ENCODE assay signal across 23 cellular contexts in the genomic region with DNA sequence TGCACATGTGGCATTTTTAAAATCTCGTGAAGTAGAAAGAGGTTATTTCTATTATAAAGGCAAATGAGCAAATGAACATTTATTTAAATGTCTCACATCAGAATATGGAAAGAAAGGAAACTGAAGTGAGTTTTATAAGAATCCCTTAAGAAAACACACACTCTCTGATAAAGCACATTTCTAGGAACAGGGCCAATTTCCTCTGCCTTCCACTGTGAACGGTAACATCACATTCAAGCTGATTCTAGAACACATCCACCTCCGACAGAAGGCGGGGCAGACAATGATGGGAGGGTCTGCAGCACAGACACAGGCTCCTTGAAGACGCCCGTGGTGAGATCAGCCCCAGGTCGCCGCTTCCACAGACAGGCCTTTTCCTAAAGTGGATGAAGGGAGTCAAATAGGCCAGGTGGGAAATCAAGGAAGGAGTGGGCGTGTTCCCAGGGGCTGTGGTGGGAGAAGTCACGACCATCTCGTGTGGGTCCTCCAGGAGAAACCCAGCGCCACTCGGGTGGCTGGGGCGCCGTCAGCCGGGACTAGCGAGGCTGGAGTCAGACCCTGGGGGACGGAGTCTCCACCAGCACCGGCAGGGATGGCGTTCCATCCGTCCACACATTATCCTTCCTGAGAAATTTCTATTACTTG. TPM values are rescaled to one million over a fixed set of nuclear protein-coding genes. Genes with fewer than 3 reads are reported as not detected.
DNase-seq lines count a peak whose midpoint lies in the region; ATAC-seq and TF ChIP-seq lines count a peak whose summit lies in the region.
"Had no signal": no experiment of that assay in that cellular context is flagged by ENCODE, and none has a peak within 500 bp of the region (broad histone marks: within the 10 kb centered on the region; RNA-seq: fewer than 3 reads in every experiment).

No MANE protein-coding gene starts in this region.

- 73 to 76% methylated on average over 5 to 14 of the region's 21 CpGs for WGBS in gastroesophageal sphincter (ENCODE audit: low coverage in 1 of 2), 2 donors

- H3K36me3 ChIP-seq in gastroesophageal sphincter = peaks cover 0 to 98% of the 10 kb centered on the region in 2 donors

- TF ChIP-seq EP300 in gastroesophageal sphincter (IDR thresholded peaks at IDR 0.05) = no peak

- intact Hi-C loops in activated T-helper 1 cell treated with anti-CD3 and anti-CD28 coated beads, Interleukin-12 subunit alpha, Interleukin-12 subunit beta, Interleukin-2, Interleukin-4 antibody, amounts not matched to agents 30 ng/mL and 10 ng/mL and 1 ng/mL, durations not matched to agents 14 hours and 24 hours and 36 hours (cut with micrococcal nuclease) = no loop called here

- H3K27me3 ChIP-seq in gastroesophageal sphincter = no peaks in the 10 kb centered on the region
- H3K27me3 ChIP-seq: left lung, right atrium auricular region, tibial artery had no signal

- no peak overlapping the region for H3K4me3 Mint-ChIP-seq in activated naive CD8-positive, alpha-beta T cell treated with anti-CD3 and anti-CD28 coated beads, Interleukin-2, amount 50 U/mL, for 24 hours
- no peak overlapping the region for H3K4me3 Mint-ChIP-seq in activated naive CD8-positive, alpha-beta T cell treated with anti-CD3 and anti-CD28 coated beads for 36 hours
- H3K4me3 Mint-ChIP-seq in activated T-helper 1 cell treated with anti-CD3 and anti-CD28 coated beads, Interleukin-12 subunit alpha, Interleukin-12 subunit beta, Interleukin-2, Interleukin-4 antibody, amounts not matched to agents 30 ng/mL and 10 ng/mL and 1 ng/mL, durations not matched to agents 14 hours and 24 hours and 36 hours = no peak overlapping the region
- H3K4me3 Mint-ChIP-seq: naive thymus-derived CD8-positive, alpha-beta T cell; stimulated activated naive B cell treated with anti-CD40 and anti-IgM and Interleukin-4, amounts not matched to agents 10 μg/mL and 1 μg/mL and 100 μg/mL, for 72 hours had no signal

- TF ChIP-seq POLR2A in gastroesophageal sphincter (IDR thresholded peaks at IDR 0.05) = no peak

- no peak for DNase-seq in activated naive CD8-positive, alpha-beta T cell treated with anti-CD3 and anti-CD28 coated beads, Interleukin-2, amount 50 U/mL, for 24 hours
- DNase-seq in activated naive CD8-positive, alpha-beta T cell treated with anti-CD3 and anti-CD28 coated beads for 36 hours = no peak
- DNase-seq in astrocyte of the hippocampus (ENCODE audit: low read depth, low spot score) (peak; percentile 59), superior temporal gyrus (ENCODE audit: extremely low spot score) (peak; percentile 38), NCI-H1930 (lab: John Stamatoyannopoulos, UW) (no peak), NCI-H2196 (lab: John Stamatoyannopoulos, UW; ENCODE audit: unreplicated experiment) (no peak)
- DNase-seq in activated T-helper 1 cell treated with anti-CD3 and anti-CD28 coated beads, Interleukin-12 subunit alpha, Interleukin-12 subunit beta, Interleukin-2, Interleukin-4 antibody, amounts not matched to agents 30 ng/mL and 10 ng/mL and 1 ng/mL, durations not matched to agents 14 hours and 24 hours and 36 hours (ENCODE audit: low spot score) = no peak
- DNase-seq: activated CD4-positive, alpha-beta T cell treated with anti-CD3 and anti-CD28 coated beads for 4 hours; activated gamma-delta T cell treated with Interleukin-2 at 50 U/mL for 16 hours; foreskin fibroblast; Kasumi-1; left lung; MV-4-11; naive thymus-derived CD8-positive, alpha-beta T cell; NCI-H1694; NCI-H526 treated with DMSO at 0.1 percent for 48 hours; stimulated activated CD4-positive, alpha-beta T cell treated with anti-CD3 and anti-CD28 coated beads, Interleukin-4, amount 100 ng/mL, for 1 hour; stimulated activated naive B cell treated with anti-CD40 and anti-IgM and Interleukin-4, amounts not matched to agents 10 μg/mL and 1 μg/mL and 100 μg/mL, for 72 hours; T-helper 2 cell; tibial artery had no signal

- TF ChIP-seq CTCF in gastroesophageal sphincter (IDR thresholded peaks at IDR 0.05) = no peak

- no peak overlapping the region for H3K4me3 ChIP-seq in gastroesophageal sphincter
- H3K4me3 ChIP-seq: left lung, right atrium auricular region, tibial artery had no signal

- no peaks in the 10 kb centered on the region for H3K9me3 ChIP-seq in gastroesophageal sphincter
- H3K9me3 ChIP-seq: left lung, right atrium auricular region, tibial artery had no signal

- H3K36me3 Mint-ChIP-seq in activated naive CD8-positive, alpha-beta T cell treated with anti-CD3 and anti-CD28 coated beads, Interleukin-2, amount 50 U/mL, for 24 hours (ENCODE audit: low read depth) = peaks cover 63% of the 10 kb centered on the region
- peaks cover 28% of the 10 kb centered on the region for H3K36me3 Mint-ChIP-seq in activated naive CD8-positive, alpha-beta T cell treated with anti-CD3 and anti-CD28 coated beads for 36 hours
- peaks cover 54% of the 10 kb centered on the region for H3K36me3 Mint-ChIP-seq in activated T-helper 1 cell treated with anti-CD3 and anti-CD28 coated beads, Interleukin-12 subunit alpha, Interleukin-12 subunit beta, Interleukin-2, Interleukin-4 antibody, amounts not matched to agents 30 ng/mL and 10 ng/mL and 1 ng/mL, durations not matched to agents 14 hours and 24 hours and 36 hours (ENCODE audit: low read depth)

- peak overlapping the region in 3 of 4 donors; percentile 41 to 80 (median 74) for H3K27ac ChIP-seq in gastroesophageal sphincter
- H3K27ac ChIP-seq: C4-2B, left lung, right atrium auricular region had no signal

- no peaks in the 10 kb centered on the region for H3K27me3 Mint-ChIP-seq in activated naive CD8-positive, alpha-beta T cell treated with anti-CD3 and anti-CD28 coated beads, Interleukin-2, amount 50 U/mL, for 24 hours
- H3K27me3 Mint-ChIP-seq in activated naive CD8-positive, alpha-beta T cell treated with anti-CD3 and anti-CD28 coated beads for 36 hours = no peaks in the 10 kb centered on the region
- H3K27me3 Mint-ChIP-seq in activated T-helper 1 cell treated with anti-CD3 and anti-CD28 coated beads, Interleukin-12 subunit alpha, Interleukin-12 subunit beta, Interleukin-2, Interleukin-4 antibody, amounts not matched to agents 30 ng/mL and 10 ng/mL and 1 ng/mL, durations not matched to agents 14 hours and 24 hours and 36 hours (ENCODE audit: insufficient read depth) = no peaks in the 10 kb centered on the region
- H3K27me3 Mint-ChIP-seq: naive thymus-derived CD8-positive, alpha-beta T cell; stimulated activated naive B cell treated with anti-CD40 and anti-IgM and Interleukin-4, amounts not matched to agents 10 μg/mL and 1 μg/mL and 100 μg/mL, for 72 hours had no signal

- H3K9me3 Mint-ChIP-seq in activated naive CD8-positive, alpha-beta T cell treated with anti-CD3 and anti-CD28 coated beads, Interleukin-2, amount 50 U/mL, for 24 hours = no peaks in the 10 kb centered on the region
- no peaks in the 10 kb centered on the region for H3K9me3 Mint-ChIP-seq in activated naive CD8-positive, alpha-beta T cell treated with anti-CD3 and anti-CD28 coated beads for 36 hours
- no peaks in the 10 kb centered on the region for H3K9me3 Mint-ChIP-seq in activated T-helper 1 cell treated with anti-CD3 and anti-CD28 coated beads, Interleukin-12 subunit alpha, Interleukin-12 subunit beta, Interleukin-2, Interleukin-4 antibody, amounts not matched to agents 30 ng/mL and 10 ng/mL and 1 ng/mL, durations not matched to agents 14 hours and 24 hours and 36 hours
- H3K9me3 Mint-ChIP-seq: naive thymus-derived CD8-positive, alpha-beta T cell; stimulated activated naive B cell treated with anti-CD40 and anti-IgM and Interleukin-4, amounts not matched to agents 10 μg/mL and 1 μg/mL and 100 μg/mL, for 72 hours had no signal

- no peak for ATAC-seq in activated naive CD8-positive, alpha-beta T cell treated with anti-CD3 and anti-CD28 coated beads, Interleukin-2, amount 50 U/mL, for 24 hours
- no peak for ATAC-seq in gastroesophageal sphincter
- ATAC-seq: left lung; naive thymus-derived CD8-positive, alpha-beta T cell had no signal

- peaks cover 0 to 53% (median 3%) of the 10 kb centered on the region in 3 donors for H3K4me1 ChIP-seq in gastroesophageal sphincter
- H3K4me1 ChIP-seq: left lung had no signal

- peak overlapping the region; percentile 11 for H3K27ac Mint-ChIP-seq in activated naive CD8-positive, alpha-beta T cell treated with anti-CD3 and anti-CD28 coated beads, Interleukin-2, amount 50 U/mL, for 24 hours
- H3K27ac Mint-ChIP-seq in activated naive CD8-positive, alpha-beta T cell treated with anti-CD3 and anti-CD28 coated beads for 36 hours = no peak overlapping the region
- no peak overlapping the region for H3K27ac Mint-ChIP-seq in activated T-helper 1 cell treated with anti-CD3 and anti-CD28 coated beads, Interleukin-12 subunit alpha, Interleukin-12 subunit beta, Interleukin-2, Interleukin-4 antibody, amounts not matched to agents 30 ng/mL and 10 ng/mL and 1 ng/mL, durations not matched to agents 14 hours and 24 hours and 36 hours
- H3K27ac Mint-ChIP-seq: stimulated activated naive B cell treated with anti-CD40 and anti-IgM and Interleukin-4, amounts not matched to agents 10 μg/mL and 1 μg/mL and 100 μg/mL, for 72 hours had no signal

- H3K4me1 Mint-ChIP-seq in activated naive CD8-positive, alpha-beta T cell treated with anti-CD3 and anti-CD28 coated beads, Interleukin-2, amount 50 U/mL, for 24 hours = no peaks in the 10 kb centered on the region
- no peaks in the 10 kb centered on the region for H3K4me1 Mint-ChIP-seq in activated naive CD8-positive, alpha-beta T cell treated with anti-CD3 and anti-CD28 coated beads for 36 hours
- H3K4me1 Mint-ChIP-seq in activated T-helper 1 cell treated with anti-CD3 and anti-CD28 coated beads, Interleukin-12 subunit alpha, Interleukin-12 subunit beta, Interleukin-2, Interleukin-4 antibody, amounts not matched to agents 30 ng/mL and 10 ng/mL and 1 ng/mL, durations not matched to agents 14 hours and 24 hours and 36 hours (ENCODE audit: low read depth) = no peaks in the 10 kb centered on the region

RNA-seq across cellular contexts. Expression of a gene that starts 31.1 kb away (rescaled TPM):
- 10 to 100 TPM; 75.3 to 75.5 TPM for total RNA-seq in activated naive CD8-positive, alpha-beta T cell treated with anti-CD3 and anti-CD28 coated beads for 36 hours
- 100 to 1,000 TPM in 1 of 4 donors, 10 to 100 TPM in 3; 78.6 to 102 (median 87.0) TPM for total RNA-seq in gastroesophageal sphincter
- 76.3 and 80.4 TPM in 2 replicates for total RNA-seq in activated T-helper 1 cell treated with anti-CD3 and anti-CD28 coated beads, Interleukin-12 subunit alpha, Interleukin-12 subunit beta, Interleukin-2, Interleukin-4 antibody, amounts not matched to agents 30 ng/mL and 10 ng/mL and 1 ng/mL, durations not matched to agents 14 hours and 24 hours and 36 hours

Comparison
In these comparisons a context has a peak if more than half of its experiments do, and no peak if none do; other contexts are left out.
1. DNase-seq: peak in astrocyte of the hippocampus (single experiment) and superior temporal gyrus (single experiment); none in activated naive CD8-positive, alpha-beta T cell treated with anti-CD3 and anti-CD28 coated beads, Interleukin-2, amount 50 U/mL, for 24 hours (single experiment), activated naive CD8-positive, alpha-beta T cell treated with anti-CD3 and anti-CD28 coated beads for 36 hours (single experiment), NCI-H1930 (0 of 2), activated T-helper 1 cell treated with anti-CD3 and anti-CD28 coated beads, Interleukin-12 subunit alpha, Interleukin-12 subunit beta, Interleukin-2, Interleukin-4 antibody, amounts not matched to agents 30 ng/mL and 10 ng/mL and 1 ng/mL, durations not matched to agents 14 hours and 24 hours and 36 hours (single experiment) and NCI-H2196 (single experiment).